ENCODE assay signal across 9 cellular contexts in genomic region chr6:30877419-30878262, GRCh38. TPM values are rescaled to one million over a fixed set of nuclear protein-coding genes. Genes with fewer than 3 reads are reported as not detected.
DNase-seq lines count a peak whose midpoint lies in the region; ATAC-seq and TF ChIP-seq lines count a peak whose summit lies in the region.
"Had no signal": no experiment of that assay in that cellular context is flagged by ENCODE, and none has a peak within 500 bp of the region (broad histone marks: within the 10 kb centered on the region; RNA-seq: fewer than 3 reads in every experiment).

No MANE protein-coding gene starts in this region.

- peak; percentile 81 for DNase-seq in DMS153 (lab: John Stamatoyannopoulos, UW)
- peak; percentile 90 for DNase-seq in IMR-90
- peak; percentile 72 to 86 for DNase-seq in PC-9
- peak; percentile 85 for DNase-seq in activated T-cell treated with anti-CD3 and anti-CD28 coated beads, Interleukin-2, amount 50 U/mL, for 48 hours
- peak; percentile 39 for DNase-seq in esophagus squamous epithelium (lab: John Stamatoyannopoulos, UW)
- peak; percentile 49 to 86 (median 68) for DNase-seq in naive thymus-derived CD8-positive, alpha-beta T cell
- peak; percentile 42 to 70 for DNase-seq in stimulated activated CD8-positive, alpha-beta memory T cell treated with anti-CD3 and anti-CD28 coated beads, Interleukin-7, amount 100 ng/mL, for 48 hours (ENCODE audit: extremely low read depth in 1 of 2, low read depth in 1 of 2)

- peaks cover 0 to 3% of the 10 kb centered on the region in 2 experiments; a peak in 1 of 4 replicates for H3K79me1 ChIP-seq in IMR-90 (ENCODE audit: low read depth in 1 of 2, low read length in 2 of 2)

- peak overlapping the region; percentile 86 to 95 for H4K8ac ChIP-seq in IMR-90 (ENCODE audit: low read depth in 2 of 2, low read length in 2 of 2)

- peak overlapping the region; percentile 57 to 95 (median 88) for H3K27ac Mint-ChIP-seq in naive thymus-derived CD8-positive, alpha-beta T cell

- H3K27ac ChIP-seq in IMR-90 (ENCODE audit: insufficient read depth, low read length) (peak overlapping the region; percentile 77), PC-9 (no peak overlapping the region), esophagus squamous epithelium (peak overlapping the region; percentile 79 to 90 (median 88))

- H3F3A ChIP-seq in PC-9 (ENCODE audit: insufficient read depth, low read depth) = peaks cover 12% of the 10 kb centered on the region; the same call in 1 of the 2 replicates

- peak overlapping the region; percentile 83 for H3K14ac ChIP-seq in IMR-90 (replicated peaks; ENCODE audit: low read depth, low read length)

- TF ChIP-seq RAD21 in IMR-90 (IDR thresholded peaks at IDR 0.05; ENCODE audit: low read length) = peak; percentile 94

- peak overlapping the region; percentile 69 for H2BK5ac ChIP-seq in IMR-90 (ENCODE audit: low read depth, low read length, poor library complexity, severe bottlenecking)

- WGBS in IMR-90 (ENCODE audit: extremely low coverage in 2 of 2, insufficient read length in 1 of 2), 2 experiments = 50% methylated on average over 2 of the region's 15 CpGs; no CpG with 5 or more reads in 1 of the 2 experiments
- 16 to 18% methylated on average over 10 to 12 of the region's 15 CpGs for WGBS in esophagus squamous epithelium, 2 donors

- peak; percentile 97 for TF ChIP-seq CTCF in IMR-90 (conservative IDR thresholded peaks at IDR 0.05; ENCODE audit: low read depth, low read length)
- TF ChIP-seq CTCF in PC-9 (conservative IDR thresholded peaks at IDR 0.05) = peak; percentile 92
- TF ChIP-seq CTCF in esophagus squamous epithelium (IDR thresholded peaks at IDR 0.05) = peak; percentile 81 to 97 (median 94)

- TF ChIP-seq POLR2A in IMR-90 (IDR thresholded peaks at IDR 0.05; ENCODE audit: low read depth, low read length) = no peak
- TF ChIP-seq POLR2A in esophagus squamous epithelium (IDR thresholded peaks at IDR 0.05) = no peak

- H3K27me3 Mint-ChIP-seq in naive thymus-derived CD8-positive, alpha-beta T cell = no peaks in the 10 kb centered on the region

- peaks cover 14% of the 10 kb centered on the region for H3K4me1 ChIP-seq in IMR-90 (ENCODE audit: control insufficient read depth, insufficient read depth, low read length)
- H3K4me1 ChIP-seq in PC-9 (replicated peaks; ENCODE audit: insufficient read depth) = peaks cover 19% of the 10 kb centered on the region
- H3K4me1 ChIP-seq in esophagus squamous epithelium = peaks cover 27 to 61% (median 40%) of the 10 kb centered on the region in 3 donors

- H3K9me3 ChIP-seq in IMR-90 (ENCODE audit: control insufficient read depth, insufficient read depth, low read length) (no peaks in the 10 kb centered on the region), PC-9 (ENCODE audit: insufficient read depth, low read depth) (no peaks in the 10 kb centered on the region; the same call in 1 of the 2 replicates), esophagus squamous epithelium (no peaks in the 10 kb centered on the region)

- peak overlapping the region; percentile 90 for H2AFZ ChIP-seq in IMR-90 (replicated peaks; ENCODE audit: low read length, poor library complexity)
- peak overlapping the region; percentile 66 for H2AFZ ChIP-seq in PC-9

- peak overlapping the region; percentile 94 for H4K5ac ChIP-seq in IMR-90 (ENCODE audit: low read depth, low read length)

- dilution Hi-C loops in IMR-90 (cut with HindIII; ENCODE audit: low sequenced_read_pairs, unreplicated experiment) = no loop called here

- H2BK20ac ChIP-seq in IMR-90 (ENCODE audit: low read depth, low read length) = peak overlapping the region; percentile 71

- H3K4me3 ChIP-seq in IMR-90 (ENCODE audit: insufficient read depth, low read depth, low read length) = peak overlapping the region; percentile 23; the same call in 1 of the 2 replicates
- H3K4me3 ChIP-seq in PC-9 = peak overlapping the region; percentile 49; the same call in 1 of the 2 replicates
- H3K4me3 ChIP-seq in esophagus squamous epithelium = peak overlapping the region; percentile 6 to 60 (median 31)

- no peaks in the 10 kb centered on the region for H4K20me1 ChIP-seq in IMR-90 (ENCODE audit: insufficient read depth, low read length)
- H4K20me1 ChIP-seq in PC-9 (ENCODE audit: insufficient read depth) = no peaks in the 10 kb centered on the region

- H3K27me3 ChIP-seq in IMR-90 (ENCODE audit: control insufficient read depth, insufficient read depth, low read length) (no peaks in the 10 kb centered on the region), PC-9 (ENCODE audit: insufficient read depth, low read depth) (no peaks in the 10 kb centered on the region), esophagus squamous epithelium (no peaks in the 10 kb centered on the region)

- H3K4me1 Mint-ChIP-seq in naive thymus-derived CD8-positive, alpha-beta T cell = peaks cover 9 to 27% (median 14%) of the 10 kb centered on the region in 4 donors

- BruUV-seq in IMR-90 (replicated peaks; lab: Mats Ljungman, UMichigan) = no TSS peak
- BruUV-seq in PC-9 (replicated peaks; lab: Mats Ljungman, UMichigan) = no TSS peak

- H3K23ac ChIP-seq in IMR-90 (ENCODE audit: low read depth, low read length) = peak overlapping the region; percentile 91; the same call in 1 of the 2 replicates

- peak overlapping the region; percentile 72 for H3K4ac ChIP-seq in IMR-90 (ENCODE audit: low read depth, low read length)

- H4K91ac ChIP-seq in IMR-90 (ENCODE audit: insufficient read depth, low read depth, low read length) = peak overlapping the region; percentile 93

- H2AK9ac ChIP-seq in IMR-90 (replicated peaks; ENCODE audit: low read depth, low read length, poor library complexity) = peak overlapping the region; percentile 45

- H3K36me3 Mint-ChIP-seq in naive thymus-derived CD8-positive, alpha-beta T cell = peaks cover 0 to 4% (median 0%) of the 10 kb centered on the region in 3 donors

- peak overlapping the region; percentile 92 for H2BK120ac ChIP-seq in IMR-90 (ENCODE audit: low read depth, low read length)

- H3K9ac ChIP-seq in IMR-90 (ENCODE audit: low read depth, low read length) = peak overlapping the region; percentile 81

- H3K56ac ChIP-seq in IMR-90 (ENCODE audit: extremely low read depth, insufficient read depth, low read length) = peak overlapping the region; percentile 76; the same call in 1 of the 2 replicates

- peak overlapping the region; percentile 29; the same call in 1 of the 3 replicates for H2BK15ac ChIP-seq in IMR-90 (ENCODE audit: low read depth, low read length)

- intact Hi-C loops in IMR-90 (cut with micrococcal nuclease) (loop anchor here (1.0 to 2.0 kb wide), 5 partner anchors 33 to 195 kb away; partner anchors contain the start of gene IER3), PC-9 (cut with micrococcal nuclease; ENCODE audit: unreplicated experiment) (loop anchor here (1.0 to 2.0 kb wide), 7 partner anchors 49 to 395 kb away; partner anchors contain the start of gene FLOT1), esophagus squamous epithelium (cut with DNase I) (loop anchor here (5.0 kb wide), 1 partner anchor 50 kb away; no protein-coding TSS in a partner anchor)

- CTCF ChIA-PET in IMR-90 (lab: Yijun Ruan, JAX) (interaction anchor here (0.6 to 1.8 kb wide), 5 partner anchors 49 to 376 kb away, joined by 3 to 7 read pairs (median 3); no protein-coding TSS in a partner anchor), PC-9 (lab: Charles Lee) (no interaction called here)

- H3K36me3 ChIP-seq in IMR-90 (ENCODE audit: control insufficient read depth, insufficient read depth, low read length) = no peaks in the 10 kb centered on the region
- H3K36me3 ChIP-seq in PC-9 (ENCODE audit: low read depth) = no peaks in the 10 kb centered on the region
- H3K36me3 ChIP-seq in esophagus squamous epithelium = no peaks in the 10 kb centered on the region

- H3K4me3 Mint-ChIP-seq in naive thymus-derived CD8-positive, alpha-beta T cell = peak overlapping the region; percentile 67 to 92 (median 81)

- peak overlapping the region; percentile 85 for H3K18ac ChIP-seq in IMR-90 (ENCODE audit: low read depth, low read length)

- ATAC-seq in IMR-90 (ENCODE audit: low read depth) = peak; percentile 88
- peak; percentile 78 to 92 for ATAC-seq in naive thymus-derived CD8-positive, alpha-beta T cell
- no peak for ATAC-seq in HG02798 (IDR thresholded peaks at IDR 0.05; ENCODE audit: poor library complexity, unreplicated experiment)

- POLR2A ChIA-PET in IMR-90 (lab: Charles Lee; ENCODE audit: unreplicated experiment) = no interaction called here
- POLR2A ChIA-PET in PC-9 (lab: Charles Lee; ENCODE audit: unreplicated experiment) = interaction anchor here (0.7 kb wide), 1 partner anchor 20 kb away, joined by 4 read pairs; no protein-coding TSS in a partner anchor
- POLR2A ChIA-PET in naive thymus-derived CD8-positive, alpha-beta T cell (lab: Charles Lee) = interaction anchor here (0.8 to 2.2 kb wide), 5 partner anchors 13 to 147 kb away, joined by 3 to 13 read pairs (median 5); no protein-coding TSS in a partner anchor

- H3K4me2 ChIP-seq in IMR-90 (ENCODE audit: low read depth, low read length) (peak overlapping the region; percentile 84), PC-9 (peak overlapping the region; percentile 81)

- H2AK5ac ChIP-seq in IMR-90 (ENCODE audit: low read depth, low read length) = peak overlapping the region; percentile 51; the same call in 1 of the 2 replicates

- no peaks in the 10 kb centered on the region for H3K79me2 ChIP-seq in PC-9 (ENCODE audit: low read depth)

- peaks cover 6% of the 10 kb centered on the region for H3K9me1 ChIP-seq in IMR-90 (ENCODE audit: insufficient read depth, low read length)

- H3K9me3 Mint-ChIP-seq in naive thymus-derived CD8-positive, alpha-beta T cell = peaks cover 0 to 7% (median 0%) of the 10 kb centered on the region in 9 donors

- in situ Hi-C loops in IMR-90 (cut with MboI; ENCODE audit: low sequenced_read_pairs) = loop anchor here (5.0 kb wide), 2 partner anchors 135 to 200 kb away; partner anchors contain the start of genes FLOT1 and IER3

- no peaks in the 10 kb centered on the region for H3K9me2 ChIP-seq in PC-9 (ENCODE audit: insufficient read depth)

RNA-seq across cellular contexts. Expression of gene DDR1, which starts 6.7 kb away (rescaled TPM):
- 5.6 and 6.7 TPM in 2 replicates for total RNA-seq in IMR-90 (2012; rRNA removed)
- polyA plus RNA-seq in IMR-90 (2012; rRNA removed) = 17.8 and 19.6 TPM in 2 replicates
- 15.6 and 26.4 TPM in 2 replicates for polyA plus RNA-seq in IMR-90 (2012; cell fraction: cytosol; rRNA removed)
- 56.9 and 61.7 TPM in 2 replicates for polyA plus RNA-seq in IMR-90 (2012; cell fraction: nucleus; rRNA removed; ENCODE audit: low replicate concordance)
- 267 and 269 TPM in 2 replicates for total RNA-seq in PC-9 (2021)
- total RNA-seq in esophagus squamous epithelium = 100 to 1,000 TPM; 131 to 261 (median 140) TPM
- total RNA-seq in naive thymus-derived CD8-positive, alpha-beta T cell = 10 to 100 TPM; 19.8 to 22.8 TPM
- 1 to 10 TPM in 2 of 3 donors, under 1 TPM in 1; 0.57 to 5.4 (median 1.5) TPM for polyA plus RNA-seq in naive thymus-derived CD8-positive, alpha-beta T cell

RNA-seq across cellular contexts. Expression of gene GTF2H4, which starts 30.4 kb away (rescaled TPM):
- total RNA-seq in IMR-90 (2012; rRNA removed) = 6.9 and 13.4 TPM in 2 replicates
- polyA plus RNA-seq in IMR-90 (2012; rRNA removed) = 29.5 and 30.8 TPM in 2 replicates
- polyA plus RNA-seq in IMR-90 (2012; cell fraction: cytosol; rRNA removed) = 19.0 and 20.5 TPM in 2 replicates
- polyA plus RNA-seq in IMR-90 (2012; cell fraction: nucleus; rRNA removed; ENCODE audit: low replicate concordance) = 90.6 and 118 TPM in 2 replicates
- 31.3 and 43.9 TPM in 2 replicates for total RNA-seq in PC-9 (2021)
- 10 to 100 TPM; 10.3 to 26.7 (median 12.4) TPM for total RNA-seq in esophagus squamous epithelium
- 10 to 100 TPM; 30.0 to 33.9 TPM for total RNA-seq in naive thymus-derived CD8-positive, alpha-beta T cell
- polyA plus RNA-seq in naive thymus-derived CD8-positive, alpha-beta T cell = 1 to 10 TPM; 5.1 to 8.3 (median 6.3) TPM

RNA-seq across cellular contexts. Expression of gene VARS2, which starts 36.4 kb away (rescaled TPM):
- total RNA-seq in IMR-90 (2012; rRNA removed) = 6.9 and 7.2 TPM in 2 replicates
- 13.3 and 14.0 TPM in 2 replicates for polyA plus RNA-seq in IMR-90 (2012; rRNA removed)
- 5.5 and 6.7 TPM in 2 replicates for polyA plus RNA-seq in IMR-90 (2012; cell fraction: cytosol; rRNA removed)
- 98.4 and 123 TPM in 2 replicates for polyA plus RNA-seq in IMR-90 (2012; cell fraction: nucleus; rRNA removed; ENCODE audit: low replicate concordance)
- total RNA-seq in PC-9 (2021) = 59.4 and 60.3 TPM in 2 replicates
- 10 to 100 TPM; 23.5 to 61.9 (median 33.0) TPM for total RNA-seq in esophagus squamous epithelium
- total RNA-seq in naive thymus-derived CD8-positive, alpha-beta T cell = 10 to 100 TPM; 41.4 to 53.7 TPM
- polyA plus RNA-seq in naive thymus-derived CD8-positive, alpha-beta T cell = 10 to 100 TPM; 14.1 to 16.3 (median 14.5) TPM

RNA-seq across cellular contexts. Expression of gene SFTA2, which starts 54.3 kb away (rescaled TPM):
- not detected in 2 replicates for total RNA-seq in IMR-90 (2012; rRNA removed)
- not detected in 2 replicates for polyA plus RNA-seq in IMR-90 (2012; rRNA removed)
- not detected in 2 replicates for polyA plus RNA-seq in IMR-90 (2012; cell fraction: cytosol; rRNA removed)
- polyA plus RNA-seq in IMR-90 (2012; cell fraction: nucleus; rRNA removed; ENCODE audit: low replicate concordance) = not detected in 2 replicates
- 0.72 and 0.75 TPM in 2 replicates for total RNA-seq in PC-9 (2021)
- 10 to 100 TPM in 1 of 4 donors, 1 to 10 TPM in 3; 2.0 to 31.7 (median 6.4) TPM for total RNA-seq in esophagus squamous epithelium
- total RNA-seq in naive thymus-derived CD8-positive, alpha-beta T cell = not detected
- under 1 TPM in 1 of 3 donors, not detected in 2; 0.30 TPM for polyA plus RNA-seq in naive thymus-derived CD8-positive, alpha-beta T cell
- total RNA-seq: mononuclear cell had no signal

Comparison
In these comparisons a context has a peak if more than half of its experiments do, and no peak if none do; other contexts are left out.
1. DNase-seq: peak in every context shown above with its lines; median percentile 90 in IMR-90; 85 in activated T-cell treated with anti-CD3 and anti-CD28 coated beads, Interleukin-2, amount 50 U/mL, for 48 hours; 81 in DMS153; 79 in PC-9; 68 in naive thymus-derived CD8-positive, alpha-beta T cell; 56 in stimulated activated CD8-positive, alpha-beta memory T cell treated with anti-CD3 and anti-CD28 coated beads, Interleukin-7, amount 100 ng/mL, for 48 hours; 39 in esophagus squamous epithelium.
2. RNA of gene DDR1, which starts 6.7 kb away (total RNA-seq): 267 to 269 TPM in PC-9 and 131 to 261 TPM in esophagus squamous epithelium; 19.8 to 22.8 TPM in naive thymus-derived CD8-positive, alpha-beta T cell and 5.6 to 6.7 TPM in IMR-90; every median in the first group is over 4 times any median in the second.
3. Peak in every context shown above with its lines, with median percentiles within 50 percentile points of each other: H3K4me3 ChIP-seq and CTCF ChIP-seq.